ENCODE assay signal across 16 cellular contexts in genomic region chr2:218264773-218265601, GRCh38. TPM values are rescaled to one million over a fixed set of nuclear protein-coding genes. Genes with fewer than 3 reads are reported as not detected.
DNase-seq lines count a peak whose midpoint lies in the region; ATAC-seq and TF ChIP-seq lines count a peak whose summit lies in the region.
"Had no signal": no experiment of that assay in that cellular context is flagged by ENCODE, and none has a peak within 500 bp of the region (broad histone marks: within the 10 kb centered on the region; RNA-seq: fewer than 3 reads in every experiment).

No MANE protein-coding gene starts in this region.

- H3K9me3 Mint-ChIP-seq in activated B cell treated with CpG ODN at 0.5 μM for 24 hours = no peaks in the 10 kb centered on the region
- H3K9me3 Mint-ChIP-seq: HFFc6; stimulated activated naive CD8-positive, alpha-beta T cell treated with anti-CD3 and anti-CD28 coated beads, Interleukin-15, amount 100 ng/mL, for 72 hours; T-helper 2 cell treated with Interferon-gamma antibody and Interleukin-4, amounts not matched to agents 5 μg/mL and 100 μg/mL, for 36 hours had no signal

- H3F3A ChIP-seq in GM23248 (ENCODE audit: insufficient read depth) = peaks cover 5% of the 10 kb centered on the region; the same call in 1 of the 2 replicates

- DNase-seq in activated B cell treated with CpG ODN at 0.5 μM for 24 hours (no peak), hepatocyte (ENCODE audit: low spot score) (peak; percentile 77), sciatic nerve (ENCODE audit: low spot score) (peak; percentile 53), GM23248 (no peak)
- DNase-seq in stimulated activated naive CD4-positive, alpha-beta T cell treated with Interleukin-2 at 50 U/mL for 16 hours (lab: John Stamatoyannopoulos, UW) = no peak
- DNase-seq: activated effector memory CD4-positive, alpha-beta T cell treated with anti-CD3 and anti-CD28 coated beads, Interleukin-2, amount 50 U/mL, for 16 hours; brain microvascular endothelial cell; HFFc6; NCI-H187 treated with DMSO at 0.1 percent for 48 hours; NCI-H774; stimulated activated naive CD8-positive, alpha-beta T cell treated with anti-CD3 and anti-CD28 coated beads, Interleukin-15, amount 100 ng/mL, for 72 hours had no signal

- H3K4me1 ChIP-seq in hepatocyte (ENCODE audit: insufficient read depth) (peaks cover 48% of the 10 kb centered on the region), GM23248 (ENCODE audit: insufficient read depth) (0 out of 2 replicates have a peak, but pooled peaks cover 4% of the 10 kb centered on the region)

- peaks cover 52% of the 10 kb centered on the region for H3K36me3 Mint-ChIP-seq in activated B cell treated with CpG ODN at 0.5 μM for 24 hours (ENCODE audit: low read depth)

- in situ Hi-C loops in GM23248 (cut with MboI) = no loop called here

- H3K79me2 ChIP-seq in hepatocyte (peaks cover 31% of the 10 kb centered on the region), GM23248 (ENCODE audit: insufficient read depth) (peaks cover 34% of the 10 kb centered on the region)

- H3K27ac ChIP-seq in hepatocyte = peak overlapping the region; percentile 92
- H3K27ac ChIP-seq in GM23248 = no peak overlapping the region
- H3K27ac ChIP-seq: brain microvascular endothelial cell, right atrium auricular region had no signal

- H3K4me2 ChIP-seq in hepatocyte (peak overlapping the region; percentile 68), GM23248 (ENCODE audit: unreplicated experiment) (no peak overlapping the region)

- H2AFZ ChIP-seq in hepatocyte (no peak overlapping the region), GM23248 (no peak overlapping the region)

- H3K9ac ChIP-seq in GM23248 = no peak overlapping the region

- H3K36me3 ChIP-seq in hepatocyte (replicated peaks; ENCODE audit: insufficient read depth, low read depth) (no peaks in the 10 kb centered on the region), GM23248 (ENCODE audit: low read depth) (no peaks in the 10 kb centered on the region; the same call in 1 of the 2 replicates)

- no peak for ATAC-seq in activated B cell treated with CpG ODN at 0.5 μM for 24 hours (ENCODE audit: low read depth)
- ATAC-seq in sciatic nerve = no peak
- no peak for ATAC-seq in GM18907 (IDR thresholded peaks at IDR 0.05; ENCODE audit: unreplicated experiment)

- H3K9me3 ChIP-seq in hepatocyte (ENCODE audit: low read depth) (no peaks in the 10 kb centered on the region), GM23248 (ENCODE audit: low read depth) (no peaks in the 10 kb centered on the region)
- H3K9me3 ChIP-seq: right atrium auricular region had no signal

- no peaks in the 10 kb centered on the region for H3K27me3 Mint-ChIP-seq in activated B cell treated with CpG ODN at 0.5 μM for 24 hours
- H3K27me3 Mint-ChIP-seq: stimulated activated naive CD8-positive, alpha-beta T cell treated with anti-CD3 and anti-CD28 coated beads, Interleukin-15, amount 100 ng/mL, for 72 hours had no signal

- peak overlapping the region; percentile 10 for H3K27ac Mint-ChIP-seq in activated B cell treated with CpG ODN at 0.5 μM for 24 hours
- H3K27ac Mint-ChIP-seq: HFFc6 had no signal

- H3K9me2 ChIP-seq in hepatocyte (replicated peaks; ENCODE audit: insufficient read depth) = no peaks in the 10 kb centered on the region
- no peaks in the 10 kb centered on the region for H3K9me2 ChIP-seq in GM23248 (ENCODE audit: insufficient read depth)

- peaks cover 54% of the 10 kb centered on the region for H3K4me1 Mint-ChIP-seq in activated B cell treated with CpG ODN at 0.5 μM for 24 hours

- TF ChIP-seq CTCF in activated B cell treated with CpG ODN at 0.5 μM for 24 hours (IDR thresholded peaks at IDR 0.05) (no peak), hepatocyte (IDR thresholded peaks at IDR 0.05; ENCODE audit: poor library complexity) (no peak)

- CTCF ChIA-PET in activated B cell treated with CpG ODN at 0.5 μM for 24 hours (lab: Charles Lee) = no interaction called here

- 73% methylated on average over 19 of the region's 22 CpGs for WGBS in hepatocyte (ENCODE audit: low lambda C conversion rate, missing lambda C conversion rate)
- WGBS in GM23248 (ENCODE audit: low coverage in 1 of 2, low lambda C conversion rate in 2 of 2, missing lambda C conversion rate in 2 of 2), 2 experiments = 70 to 72% methylated on average over 21 of the region's 22 CpGs

- H3K27me3 ChIP-seq in hepatocyte (no peaks in the 10 kb centered on the region), GM23248 (replicated peaks; ENCODE audit: insufficient read depth) (no peaks in the 10 kb centered on the region)
- H3K27me3 ChIP-seq: brain microvascular endothelial cell, right atrium auricular region had no signal

- POLR2A ChIA-PET in activated B cell treated with CpG ODN at 0.5 μM for 24 hours (lab: Charles Lee) = interaction anchor here (0.7 kb wide), 1 partner anchor 48 kb away, joined by 3 read pairs; no protein-coding TSS in a partner anchor

- H3K4me3 ChIP-seq in hepatocyte = no peak overlapping the region
- H3K4me3 ChIP-seq in GM23248 = no peak overlapping the region
- H3K4me3 ChIP-seq: right atrium auricular region had no signal

- H4K20me1 ChIP-seq in hepatocyte (ENCODE audit: insufficient read depth, poor library complexity, severe bottlenecking) (peaks cover 7% of the 10 kb centered on the region), GM23248 (ENCODE audit: insufficient read depth) (no peaks in the 10 kb centered on the region)

- intact Hi-C loops in activated B cell treated with CpG ODN at 0.5 μM for 24 hours (cut with micrococcal nuclease) = no loop called here
- intact Hi-C loops in sciatic nerve (cut with DNase I) = loop anchor here (10.0 kb wide), 1 partner anchor 80 kb away; no protein-coding TSS in a partner anchor

- H3K4me3 Mint-ChIP-seq in activated B cell treated with CpG ODN at 0.5 μM for 24 hours = no peak overlapping the region
- H3K4me3 Mint-ChIP-seq: HFFc6; stimulated activated naive CD8-positive, alpha-beta T cell treated with anti-CD3 and anti-CD28 coated beads, Interleukin-15, amount 100 ng/mL, for 72 hours; T-helper 2 cell treated with Interferon-gamma antibody and Interleukin-4, amounts not matched to agents 5 μg/mL and 100 μg/mL, for 36 hours had no signal

RNA-seq across cellular contexts. Expression of gene GPBAR1, which starts 4.2 kb away (rescaled TPM):
- total RNA-seq in activated B cell treated with CpG ODN at 0.5 μM for 24 hours = 0.67 and 0.81 TPM in 2 replicates
- 6.1 and 10.9 TPM in 2 replicates for total RNA-seq in hepatocyte
- polyA plus RNA-seq in hepatocyte = 23.4 and 25.6 TPM in 2 replicates
- 0.94 TPM for total RNA-seq in sciatic nerve
- not detected in 2 replicates for total RNA-seq in GM23248 (2014; rRNA removed; shearing (Covaris generic))
- polyA plus RNA-seq in GM23248 (2016; fragmentation: Nextera tagmentation; extraction: Ambion mirVana) = 0.14 TPM in 1 of 2 replicates, not detected in the other
- total RNA-seq: frontal cortex had no signal
- polyA plus RNA-seq: BJ had no signal

RNA-seq across cellular contexts. Expression of gene AAMP, which starts 5.0 kb away (rescaled TPM):
- total RNA-seq in activated B cell treated with CpG ODN at 0.5 μM for 24 hours (63.4 and 63.6 TPM in 2 replicates), hepatocyte (104 and 140 TPM in 2 replicates), sciatic nerve (59.9 TPM)
- polyA plus RNA-seq in hepatocyte (166 and 179 TPM in 2 replicates), GM23248 (2016; fragmentation: Nextera tagmentation; extraction: Ambion mirVana) (112 and 114 TPM in 2 replicates)
- total RNA-seq in GM23248 (2014; rRNA removed; shearing (Covaris generic)) = 117 and 191 TPM in 2 replicates

RNA-seq across cellular contexts. Expression of gene PNKD, which starts 5.3 kb away (rescaled TPM):
- 21.0 and 23.7 TPM in 2 replicates for total RNA-seq in activated B cell treated with CpG ODN at 0.5 μM for 24 hours
- 48.7 and 56.3 TPM in 2 replicates for total RNA-seq in hepatocyte
- polyA plus RNA-seq in hepatocyte = 140 and 145 TPM in 2 replicates
- 56.3 TPM for total RNA-seq in sciatic nerve
- total RNA-seq in GM23248 (2014; rRNA removed; shearing (Covaris generic)) = 22.8 and 28.6 TPM in 2 replicates
- 79.3 and 82.7 TPM in 2 replicates for polyA plus RNA-seq in GM23248 (2016; fragmentation: Nextera tagmentation; extraction: Ambion mirVana)

RNA-seq across cellular contexts. Expression of gene TMBIM1, which starts 27.3 kb away (rescaled TPM):
- total RNA-seq in activated B cell treated with CpG ODN at 0.5 μM for 24 hours = 40.7 and 45.0 TPM in 2 replicates
- 167 and 224 TPM in 2 replicates for total RNA-seq in hepatocyte
- polyA plus RNA-seq in hepatocyte = 265 and 302 TPM in 2 replicates
- 211 TPM for total RNA-seq in sciatic nerve
- total RNA-seq in GM23248 (2014; rRNA removed; shearing (Covaris generic)) = 178 and 214 TPM in 2 replicates
- polyA plus RNA-seq in GM23248 (2016; fragmentation: Nextera tagmentation; extraction: Ambion mirVana) = 164 and 166 TPM in 2 replicates

RNA-seq across cellular contexts. Expression of gene ARPC2, which starts 48.0 kb away (rescaled TPM):
- total RNA-seq in activated B cell treated with CpG ODN at 0.5 μM for 24 hours (711 and 737 TPM in 2 replicates), hepatocyte (310 and 312 TPM in 2 replicates), sciatic nerve (243 TPM)
- polyA plus RNA-seq in hepatocyte (436 and 482 TPM in 2 replicates), GM23248 (2016; fragmentation: Nextera tagmentation; extraction: Ambion mirVana) (837 and 851 TPM in 2 replicates)
- 568 and 644 TPM in 2 replicates for total RNA-seq in GM23248 (2014; rRNA removed; shearing (Covaris generic))

Comparison
In these comparisons a context has a peak if more than half of its experiments do, and no peak if none do; other contexts are left out.
1. DNase-seq: peak in hepatocyte (single experiment) and sciatic nerve (single experiment); none in activated B cell treated with CpG ODN at 0.5 μM for 24 hours (single experiment), stimulated activated naive CD4-positive, alpha-beta T cell treated with Interleukin-2 at 50 U/mL for 16 hours (single experiment) and GM23248 (single experiment).